ENCODE assay signal across 9 cellular contexts in the genomic region with DNA sequence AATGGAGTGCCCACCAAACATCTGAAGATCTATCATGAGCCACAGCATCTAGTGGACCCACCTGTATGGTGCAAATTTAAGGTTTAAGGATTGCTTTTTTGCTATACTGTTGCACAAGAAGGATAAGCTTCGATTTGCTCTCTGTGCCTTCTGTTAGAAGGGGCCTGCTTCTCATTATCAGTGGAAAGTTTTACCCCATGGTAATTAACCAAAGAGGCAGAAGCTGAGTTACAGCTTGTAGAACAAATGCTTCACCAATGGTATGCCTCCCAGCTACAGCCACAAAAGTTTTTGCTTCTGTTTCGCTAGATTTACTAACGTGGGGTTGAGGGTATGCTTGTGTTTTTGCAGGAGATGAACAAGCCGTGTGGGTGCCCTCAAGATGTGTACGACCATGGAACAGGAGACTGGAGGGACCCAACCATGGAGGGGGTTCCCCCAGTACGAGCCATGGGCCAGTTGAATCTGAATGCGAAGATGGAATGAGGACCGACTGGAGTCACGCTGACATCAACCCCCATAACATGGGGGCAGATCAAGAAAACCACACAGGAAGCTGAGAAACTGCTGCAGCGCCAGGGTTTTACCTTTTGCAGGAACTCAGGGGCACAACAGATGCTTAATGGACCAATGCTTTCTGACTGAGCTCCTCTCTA. TPM values are rescaled to one million over a fixed set of nuclear protein-coding genes. Genes with fewer than 3 reads are reported as not detected.
DNase-seq lines count a peak whose midpoint lies in the region; TF ChIP-seq lines count a peak whose summit lies in the region.
"Had no signal": no experiment of that assay in that cellular context is flagged by ENCODE, and none has a peak within 500 bp of the region (broad histone marks: within the 10 kb centered on the region; RNA-seq: fewer than 3 reads in every experiment).

No MANE protein-coding gene starts in this region.

- TF ChIP-seq POLR2A in Peyer's patch (IDR thresholded peaks at IDR 0.05) (no peak), tibial nerve (IDR thresholded peaks at IDR 0.05) (no peak)

- peak overlapping the region in 1 of 4 donors; percentile 42 for H3K27ac ChIP-seq in Peyer's patch
- no peak overlapping the region for H3K27ac ChIP-seq in tibial nerve

- H3K4me1 ChIP-seq in Peyer's patch = peaks cover 0 to 8% (median 0%) of the 10 kb centered on the region in 4 donors
- no peaks in the 10 kb centered on the region for H3K4me1 ChIP-seq in tibial nerve

- TF ChIP-seq EP300 in tibial nerve (IDR thresholded peaks at IDR 0.05) = no peak

- H3K9me3 ChIP-seq in Peyer's patch = peaks cover 0 to 8% (median 1%) of the 10 kb centered on the region in 4 donors
- peaks cover 0 to 31% (median 0%) of the 10 kb centered on the region in 4 donors for H3K9me3 ChIP-seq in tibial nerve

- H3K27me3 ChIP-seq in Peyer's patch (no peaks in the 10 kb centered on the region), tibial nerve (no peaks in the 10 kb centered on the region)

- peak in 2 of 3 donors; percentile 42 to 52 for DNase-seq in Peyer's patch
- DNase-seq in activated T-cell treated with anti-CD3 and anti-CD28 coated beads for 4 hours = peak; percentile 46
- peak; percentile 53 for DNase-seq in mesenteric fat pad (ENCODE audit: low spot score)
- DNase-seq in stimulated activated CD8-positive, alpha-beta memory T cell treated with anti-CD3 and anti-CD28 coated beads, Interleukin-7, amount 100 ng/mL, for 24 hours (ENCODE audit: low read depth) = peak; percentile 15
- no peak for DNase-seq in iPS-NIHi7 (ENCODE audit: extremely low spot score)
- no peak for DNase-seq in GM03348 (ENCODE audit: low spot score)
- no peak for DNase-seq in NCI-H1694 treated with DMSO at 0.1 percent for 48 hours (lab: John Stamatoyannopoulos, UW)
- DNase-seq in tibial nerve (ENCODE audit: low spot score in 2 of 2) = no peak
- DNase-seq: NCI-H2107 had no signal

- H3K4me3 ChIP-seq in Peyer's patch = no peak overlapping the region
- H3K4me3 ChIP-seq in tibial nerve = no peak overlapping the region

- 77 to 90% methylated on average over 10 of the region's 10 CpGs for WGBS in tibial nerve, 2 donors

- no peaks in the 10 kb centered on the region for H3K36me3 ChIP-seq in Peyer's patch
- peaks cover 0 to 26% (median 0%) of the 10 kb centered on the region in 3 donors for H3K36me3 ChIP-seq in tibial nerve

- TF ChIP-seq CTCF in Peyer's patch (IDR thresholded peaks at IDR 0.05) (no peak), tibial nerve (IDR thresholded peaks at IDR 0.05) (no peak)

RNA-seq across cellular contexts. Expression of a gene that starts 43.5 kb away (rescaled TPM):
- total RNA-seq in Peyer's patch = 10 to 100 TPM; 27.3 to 91.2 (median 49.5) TPM
- total RNA-seq in mesenteric fat pad = 46.3 TPM
- 10 to 100 TPM; 49.6 to 81.9 (median 63.7) TPM for total RNA-seq in tibial nerve

Comparison
In these comparisons a context has a peak if more than half of its experiments do, and no peak if none do; other contexts are left out.
1. DNase-seq: peak in Peyer's patch (2 of 3), activated T-cell treated with anti-CD3 and anti-CD28 coated beads for 4 hours (single experiment), mesenteric fat pad (single experiment) and stimulated activated CD8-positive, alpha-beta memory T cell treated with anti-CD3 and anti-CD28 coated beads, Interleukin-7, amount 100 ng/mL, for 24 hours (single experiment); none in iPS-NIHi7 (single experiment), GM03348 (single experiment), NCI-H1694 treated with DMSO at 0.1 percent for 48 hours (single experiment) and tibial nerve (0 of 2).